Comparison of ENCODE assay signal across 2 cellular contexts in genomic region chr1:93353286-93353685, GRCh38.
TF ChIP-seq lines count a peak whose summit lies in the region.

No MANE protein-coding gene starts in this region.

TF ChIP-seq in GM23338, 12 proteins besides CTCF, POLR2A, EP300 and RAD21 (continued from another document):
- TF ChIP-seq ETS1 (IDR thresholded peaks at IDR 0.05) (no peak), EZH2phosphoT487 (IDR thresholded peaks at IDR 0.05; ENCODE audit: unreplicated experiment) (no peak), ZNF331 (CRISPR knock-in tag; IDR thresholded peaks at IDR 0.05; ENCODE audit: low read depth) (no peak), CREB1 (CRISPR knock-in tag; IDR thresholded peaks at IDR 0.05; ENCODE audit: low read depth) (no peak), NANOG (IDR thresholded peaks at IDR 0.05; ENCODE audit: borderline replicate concordance) (no peak), POLR2AphosphoS5 (IDR thresholded peaks at IDR 0.05; ENCODE audit: low read depth) (no peak), ZNF462 (CRISPR knock-in tag; IDR thresholded peaks at IDR 0.05) (no peak), REST (IDR thresholded peaks at IDR 0.05; ENCODE audit: unreplicated experiment) (no peak)

TF ChIP-seq in GM12878, 131 proteins besides CTCF, POLR2A, EP300 and RAD21:
- no peak for TF ChIP-seq ZBTB11 (CRISPR knock-in tag; IDR thresholded peaks at IDR 0.05)
- TF ChIP-seq CEBPB (IDR thresholded peaks at IDR 0.05; ENCODE audit: borderline replicate concordance in 1 of 2, low read depth in 2 of 2, low read length in 2 of 2): no peak
- TF ChIP-seq HDGF (IDR thresholded peaks at IDR 0.05): no peak
